In genomic region chr3:57164606-57165573, GRCh38 we compare ENCODE assay signal across 8 cellular contexts. TPM values are rescaled to one million over a fixed set of nuclear protein-coding genes. Genes with fewer than 3 reads are reported as not detected.
DNase-seq lines count a peak whose midpoint lies in the region; ATAC-seq, FAIRE-seq and TF ChIP-seq lines count a peak whose summit lies in the region.

Gene IL17RD, minus strand, starts transcription at chr3:57165353. Its CDS starts 67 bp downstream, at chr3:57165286.

- peak in 1 of 4 donors; percentile 49 for TF ChIP-seq POLR2A in esophagus squamous epithelium (IDR thresholded peaks at IDR 0.05)

- H3K9me3 ChIP-seq in esophagus squamous epithelium (no peaks in the 10 kb centered on the region), muscle layer of duodenum (ENCODE audit: control insufficient read depth in 1 of 2, low read length in 2 of 2) (no peaks in the 10 kb centered on the region)

- peak; percentile 41 for DNase-seq in D721Med (ENCODE audit: insufficient read length, low spot score)
- peak; percentile 70 for DNase-seq in NCI-H69 (lab: John Stamatoyannopoulos, UW)
- peak; percentile 52 for DNase-seq in activated CD8-positive, alpha-beta memory T cell treated with anti-CD3 and anti-CD28 coated beads, Interleukin-2, amount 50 U/mL, for 4 hours
- no peak for DNase-seq in esophagus squamous epithelium (lab: John Stamatoyannopoulos, UW)

- no peak for FAIRE-seq in D721Med (lab: Jason Lieb, UNC)

- peak within 1 kb of the TSS; percentile 25 for H3K27ac Mint-ChIP-seq in stimulated activated memory B cell treated with anti-CD40 and anti-IgM and Interleukin-4, amounts not matched to agents 10 μg/mL and 1 μg/mL and 100 μg/mL, for 72 hours

- H3K27ac ChIP-seq in esophagus squamous epithelium (peak within 1 kb of the TSS; percentile 31 to 69 (median 40)), muscle layer of duodenum (ENCODE audit: low read length) (no peak within 1 kb of the TSS)

- H3K36me3 ChIP-seq in esophagus squamous epithelium (no peaks in the 10 kb centered on the region), muscle layer of duodenum (ENCODE audit: control insufficient read depth in 1 of 2, insufficient read depth in 2 of 2, low read length in 2 of 2) (no peaks in the 10 kb centered on the region)

- intact Hi-C loops in esophagus squamous epithelium (cut with DNase I) = no loop called here

- H3K4me3 ChIP-seq in esophagus squamous epithelium (peak within 1 kb of the TSS; percentile 58 to 89 (median 72)), muscle layer of duodenum (ENCODE audit: low read depth in 1 of 2, low read length in 2 of 2) (peak within 1 kb of the TSS; percentile 49 to 89)

- 0 to 1% methylated on average over 11 to 30 of the region's 100 CpGs for WGBS in esophagus squamous epithelium, 2 donors

- H3K27me3 ChIP-seq in esophagus squamous epithelium (peaks cover 0 to 34% (median 0%) of the 10 kb centered on the region in 4 donors), muscle layer of duodenum (ENCODE audit: low read depth, low read length) (peaks cover 7% of the 10 kb centered on the region)

- H3K36me3 Mint-ChIP-seq in stimulated activated memory B cell treated with anti-CD40 and anti-IgM and Interleukin-4, amounts not matched to agents 10 μg/mL and 1 μg/mL and 100 μg/mL, for 72 hours = no peaks in the 10 kb centered on the region

- H3K27me3 Mint-ChIP-seq in stimulated activated memory B cell treated with anti-CD40 and anti-IgM and Interleukin-4, amounts not matched to agents 10 μg/mL and 1 μg/mL and 100 μg/mL, for 72 hours = peaks cover 80% of the 10 kb centered on the region

- peak within 1 kb of the TSS; percentile 89 for H3K4me3 Mint-ChIP-seq in stimulated activated memory B cell treated with anti-CD40 and anti-IgM and Interleukin-4, amounts not matched to agents 10 μg/mL and 1 μg/mL and 100 μg/mL, for 72 hours

- no peaks in the 10 kb centered on the region for H3K9me3 Mint-ChIP-seq in stimulated activated memory B cell treated with anti-CD40 and anti-IgM and Interleukin-4, amounts not matched to agents 10 μg/mL and 1 μg/mL and 100 μg/mL, for 72 hours

- TF ChIP-seq CTCF in D721Med (IDR thresholded peaks at IDR 0.05; ENCODE audit: insufficient read depth, missing control alignments) = no peak
- no peak for TF ChIP-seq CTCF in esophagus squamous epithelium (IDR thresholded peaks at IDR 0.05)

- ATAC-seq in HG02610 (IDR thresholded peaks at IDR 0.05; ENCODE audit: unreplicated experiment) (peak; percentile 36), HG03139 (IDR thresholded peaks at IDR 0.05; ENCODE audit: unreplicated experiment) (no peak)
- ATAC-seq in stimulated activated memory B cell treated with anti-CD40 and anti-IgM and Interleukin-4, amounts not matched to agents 10 μg/mL and 1 μg/mL and 100 μg/mL, for 72 hours = peak; percentile 81

- H3K4me1 ChIP-seq in esophagus squamous epithelium = peaks cover 12 to 61% (median 26%) of the 10 kb centered on the region in 3 donors
- H3K4me1 ChIP-seq in muscle layer of duodenum (ENCODE audit: control insufficient read depth in 1 of 2, insufficient read depth in 2 of 2, low read length in 2 of 2) = peaks cover 0 to 46% of the 10 kb centered on the region in 2 donors

- H3K4me1 Mint-ChIP-seq in stimulated activated memory B cell treated with anti-CD40 and anti-IgM and Interleukin-4, amounts not matched to agents 10 μg/mL and 1 μg/mL and 100 μg/mL, for 72 hours = peaks cover 16% of the 10 kb centered on the region

RNA-seq across cellular contexts. Expression of gene IL17RD, which starts in this region (rescaled TPM):
- 10 to 100 TPM in 1 of 4 donors, 1 to 10 TPM in 3; 4.4 to 10.4 (median 5.1) TPM for total RNA-seq in esophagus squamous epithelium
